31 cellular contexts compared by ENCODE assay signal in the genomic region with DNA sequence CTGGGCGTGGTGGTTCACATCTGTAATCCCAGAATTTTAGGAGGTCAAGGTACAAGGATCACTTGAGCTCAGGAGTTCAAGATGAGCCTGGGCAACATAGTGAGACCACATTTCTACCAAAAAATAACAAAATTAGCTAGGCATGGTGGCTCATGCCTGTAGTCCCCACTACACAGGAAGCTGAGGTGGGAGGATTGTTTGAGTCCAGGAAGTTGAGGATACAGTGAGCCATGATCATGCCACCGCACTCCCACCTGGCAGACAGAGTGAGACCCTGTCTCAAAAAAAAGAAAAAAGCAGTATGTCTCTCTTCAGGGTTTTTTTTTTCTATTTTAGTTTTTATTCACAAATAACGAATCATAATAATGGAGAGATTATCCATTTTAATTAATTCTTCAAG.
"Had no signal": no experiment of that assay in that cellular context is flagged by ENCODE, and none has a peak within 500 bp of the region (broad histone marks: within the 10 kb centered on the region; RNA-seq: fewer than 3 reads in every experiment).

No MANE protein-coding gene starts in this region.

- H3K27me3 Mint-ChIP-seq: activated B cell treated with CpG ODN at 0.5 μM for 24 hours; activated CD8-positive, alpha-beta T cell treated with anti-CD3 and anti-CD28 coated beads for 36 hours; activated naive CD8-positive, alpha-beta T cell; activated T-helper 17 cell treated with anti-CD3 and anti-CD28 coated beads, Interleukin-2, amount 50 U/mL, for 72 hours had no signal

- H3K36me3 ChIP-seq: breast epithelium, cardiac muscle cell, colonic mucosa, WERI-Rb-1 had no signal

- H3K27me3 ChIP-seq: ascending aorta, breast epithelium, colonic mucosa, dorsolateral prefrontal cortex had no signal

- H3K36me3 Mint-ChIP-seq: brain had no signal

- H3K4me1 ChIP-seq: ascending aorta, breast epithelium, colonic mucosa had no signal

- H3K27ac ChIP-seq: ascending aorta, breast epithelium, cardiac muscle cell, colonic mucosa, WERI-Rb-1 had no signal

- ATAC-seq: activated CD4-positive, CD25-positive, alpha-beta regulatory T cell treated with anti-CD3 and anti-CD28 coated beads, Interleukin-2, amount 50 U/mL, for 24 hours; activated CD8-positive, alpha-beta T cell treated with anti-CD3 and anti-CD28 coated beads for 36 hours; activated T-cell treated with anti-CD3 and anti-CD28 coated beads, Interleukin-2, amount 50 U/mL, for 4 hours; activated T-helper 17 cell treated with anti-CD3 and anti-CD28 coated beads, Interleukin-2, amount 50 U/mL, for 72 hours; esophagus mucosa had no signal

- FAIRE-seq: frontal cortex had no signal

- H3K4me1 Mint-ChIP-seq: activated T-helper 17 cell treated with anti-CD3 and anti-CD28 coated beads, Interleukin-2, amount 50 U/mL, for 72 hours had no signal

- H3K9me3 Mint-ChIP-seq: activated B cell treated with CpG ODN at 0.5 μM for 24 hours; activated CD8-positive, alpha-beta T cell treated with anti-CD3 and anti-CD28 coated beads for 36 hours; activated T-cell treated with anti-CD3 and anti-CD28 coated beads, Interleukin-2, amount 50 U/mL, for 4 hours; activated T-helper 17 cell treated with anti-CD3 and anti-CD28 coated beads, Interleukin-2, amount 50 U/mL, for 72 hours; brain; endodermal cell; T-helper 1 cell treated with Interleukin-12 subunit alpha and Interleukin-12 subunit beta and Interleukin-4 antibody, amounts not matched to agents 30 μg/mL and 1 μg/mL, for 36 hours had no signal

- H3K4me3 Mint-ChIP-seq: activated B cell treated with CpG ODN at 0.5 μM for 24 hours; activated CD8-positive, alpha-beta T cell treated with anti-CD3 and anti-CD28 coated beads for 36 hours; activated naive CD8-positive, alpha-beta T cell; activated T-cell treated with anti-CD3 and anti-CD28 coated beads, Interleukin-2, amount 50 U/mL, for 4 hours; activated T-helper 17 cell treated with anti-CD3 and anti-CD28 coated beads, Interleukin-2, amount 50 U/mL, for 72 hours; brain; endodermal cell; T-helper 1 cell treated with Interleukin-12 subunit alpha and Interleukin-12 subunit beta and Interleukin-4 antibody, amounts not matched to agents 30 μg/mL and 1 μg/mL, for 36 hours had no signal

- H3K27ac Mint-ChIP-seq: activated B cell treated with CpG ODN at 0.5 μM for 24 hours; activated CD8-positive, alpha-beta T cell treated with anti-CD3 and anti-CD28 coated beads for 36 hours; activated naive CD8-positive, alpha-beta T cell; activated T-helper 17 cell treated with anti-CD3 and anti-CD28 coated beads, Interleukin-2, amount 50 U/mL, for 72 hours; brain; endodermal cell; T-helper 1 cell treated with Interleukin-12 subunit alpha and Interleukin-12 subunit beta and Interleukin-4 antibody, amounts not matched to agents 30 μg/mL and 1 μg/mL, for 36 hours had no signal

- H3K9me3 ChIP-seq: ascending aorta, breast epithelium, colonic mucosa had no signal

- DNase-seq: activated B cell treated with CpG ODN at 0.5 μM for 24 hours; activated CD4-positive, alpha-beta T cell treated with anti-CD3 and anti-CD28 coated beads for 48 hours; activated CD4-positive, alpha-beta T cell treated with anti-CD3 and anti-CD28 coated beads, Interleukin-2, amount 50 U/mL, for 1 hour; activated CD4-positive, alpha-beta T cell treated with anti-CD3 and anti-CD28 coated beads, Interleukin-2, amount 50 U/mL, for 48 hours; activated CD8-positive, alpha-beta memory T cell treated with anti-CD3 and anti-CD28 coated beads for 24 hours; activated CD8-positive, alpha-beta T cell treated with anti-CD3 and anti-CD28 coated beads for 36 hours; activated effector memory CD4-positive, alpha-beta T cell treated with Interleukin-2 at 50 U/mL for 16 hours; activated gamma-delta T cell treated with Interleukin-2 at 50 U/mL for 16 hours; activated naive CD4-positive, alpha-beta T cell treated with anti-CD3 and anti-CD28 coated beads, Interleukin-2, amount 50 U/mL, for 16 hours; activated naive CD4-positive, alpha-beta T cell treated with Interleukin-2 at 50 U/mL for 16 hours; activated T-cell treated with anti-CD3 and anti-CD28 coated beads, Interleukin-2, amount 50 U/mL, for 4 hours; central memory CD4-positive, alpha-beta T cell; cerebellar nuclear complex; colonic mucosa; dorsolateral prefrontal cortex; effector memory CD4-positive, alpha-beta T cell; endodermal cell; foreskin fibroblast; head of caudate nucleus; T-helper 9 cell; WERI-Rb-1 had no signal

- H3K4me3 ChIP-seq: ascending aorta, breast epithelium, cardiac muscle cell, colonic mucosa, dorsolateral prefrontal cortex had no signal
